In genomic region chr10:27542324-27542723, GRCh38 we compare ENCODE assay signal across 19 cellular contexts. TPM values are rescaled to one million over a fixed set of nuclear protein-coding genes. Genes with fewer than 3 reads are reported as not detected.
DNase-seq lines count a peak whose midpoint lies in the region; ATAC-seq and TF ChIP-seq lines count a peak whose summit lies in the region.
"Had no signal": no experiment of that assay in that cellular context is flagged by ENCODE, and none has a peak within 500 bp of the region (broad histone marks: within the 10 kb centered on the region; RNA-seq: fewer than 3 reads in every experiment).

No MANE protein-coding gene starts in this region.

- H3K36me3 Mint-ChIP-seq in CD8-positive, alpha-beta T cell = peaks cover 41% of the 10 kb centered on the region
- H3K36me3 Mint-ChIP-seq in T-helper 17 cell (ENCODE audit: low read depth) = peaks cover under 1% of the 10 kb centered on the region
- H3K36me3 Mint-ChIP-seq in naive thymus-derived CD8-positive, alpha-beta T cell = peaks cover 0 to 46% (median 14%) of the 10 kb centered on the region in 3 donors

- H3K27ac ChIP-seq in BLaER1 = no peak overlapping the region
- peak overlapping the region; percentile 45 for H3K27ac ChIP-seq in CD8-positive, alpha-beta T cell (ENCODE audit: low read depth, low read length)
- H3K27ac ChIP-seq: A549; BLaER1 treated with 17β-estradiol and CSF1 and Interleukin-3, amounts not matched to agents 10 nM and 100 nM; Peyer's patch had no signal

- POLR2A ChIA-PET in CD8-positive, alpha-beta T cell (lab: Charles Lee) = interaction anchor here (0.7 to 1.5 kb wide), 2 partner anchors 14 to 31 kb away, joined by 3 to 6 read pairs; no protein-coding TSS in a partner anchor
- POLR2A ChIA-PET in naive thymus-derived CD8-positive, alpha-beta T cell (lab: Charles Lee) = no interaction called here

- no peaks in the 10 kb centered on the region for H3K27me3 ChIP-seq in BLaER1
- no peaks in the 10 kb centered on the region for H3K27me3 ChIP-seq in CD8-positive, alpha-beta T cell (ENCODE audit: insufficient read depth, low read length)
- H3K27me3 ChIP-seq: BLaER1 treated with 17β-estradiol and CSF1 and Interleukin-3, amounts not matched to agents 10 nM and 100 nM; Peyer's patch had no signal

- H3K4me1 ChIP-seq in BLaER1 (peaks cover 12% of the 10 kb centered on the region), mucosa of descending colon (ENCODE audit: low read depth) (no peaks in the 10 kb centered on the region)
- H3K4me1 ChIP-seq in CD8-positive, alpha-beta T cell (ENCODE audit: insufficient read depth, low read length) = peaks cover 21% of the 10 kb centered on the region
- H3K4me1 ChIP-seq: A549, Peyer's patch had no signal

- no peak for TF ChIP-seq CTCF in CD8-positive, alpha-beta T cell (IDR thresholded peaks at IDR 0.05)
- no peak for TF ChIP-seq CTCF in mucosa of descending colon (IDR thresholded peaks at IDR 0.05)

- H3K9me3 Mint-ChIP-seq in CD8-positive, alpha-beta T cell = no peaks in the 10 kb centered on the region
- H3K9me3 Mint-ChIP-seq in naive thymus-derived CD8-positive, alpha-beta T cell = no peaks in the 10 kb centered on the region

- H3K4me3 Mint-ChIP-seq in CD8-positive, alpha-beta T cell = peak overlapping the region; percentile 54
- peak overlapping the region; percentile 73 for H3K4me3 Mint-ChIP-seq in T-helper 17 cell
- peak overlapping the region in 9 of 10 donors; percentile 33 to 69 (median 57) for H3K4me3 Mint-ChIP-seq in naive thymus-derived CD8-positive, alpha-beta T cell

- no peaks in the 10 kb centered on the region for H3K27me3 Mint-ChIP-seq in CD8-positive, alpha-beta T cell (ENCODE audit: low read depth)
- H3K27me3 Mint-ChIP-seq in T-helper 17 cell = no peaks in the 10 kb centered on the region
- no peaks in the 10 kb centered on the region for H3K27me3 Mint-ChIP-seq in naive thymus-derived CD8-positive, alpha-beta T cell

- peak overlapping the region; percentile 88 for H3K27ac Mint-ChIP-seq in CD8-positive, alpha-beta T cell
- H3K27ac Mint-ChIP-seq in T-helper 17 cell = peak overlapping the region; percentile 82
- peak overlapping the region; percentile 14 to 94 (median 82) for H3K27ac Mint-ChIP-seq in naive thymus-derived CD8-positive, alpha-beta T cell

- CTCF ChIA-PET in CD8-positive, alpha-beta T cell (lab: Charles Lee) = no interaction called here

- H3K9ac ChIP-seq in BLaER1 = no peak overlapping the region
- H3K9ac ChIP-seq: BLaER1 treated with 17β-estradiol and CSF1 and Interleukin-3, amounts not matched to agents 10 nM and 100 nM had no signal

- H3K4me3 ChIP-seq in BLaER1 = no peak overlapping the region
- H3K4me3 ChIP-seq in CD8-positive, alpha-beta T cell (ENCODE audit: low read depth, low read length) = no peak overlapping the region
- no peak overlapping the region for H3K4me3 ChIP-seq in mucosa of descending colon
- H3K4me3 ChIP-seq: A549; BLaER1 treated with 17β-estradiol and CSF1 and Interleukin-3, amounts not matched to agents 10 nM and 100 nM; Peyer's patch had no signal

- H3K9me3 ChIP-seq in BLaER1 = no peaks in the 10 kb centered on the region
- no peaks in the 10 kb centered on the region for H3K9me3 ChIP-seq in CD8-positive, alpha-beta T cell (ENCODE audit: low read length)
- no peaks in the 10 kb centered on the region for H3K9me3 ChIP-seq in T-helper 17 cell (ENCODE audit: control insufficient read depth, low read length, poor library complexity, severe bottlenecking)
- H3K9me3 ChIP-seq in mucosa of descending colon = no peaks in the 10 kb centered on the region
- H3K9me3 ChIP-seq: A549; BLaER1 treated with 17β-estradiol and CSF1 and Interleukin-3, amounts not matched to agents 10 nM and 100 nM; Caco-2; Peyer's patch had no signal

- no peaks in the 10 kb centered on the region for H4K20me1 ChIP-seq in BLaER1

- peaks cover 50% of the 10 kb centered on the region for H3K4me1 Mint-ChIP-seq in CD8-positive, alpha-beta T cell (ENCODE audit: low read depth)
- H3K4me1 Mint-ChIP-seq in T-helper 17 cell = peaks cover 42% of the 10 kb centered on the region
- peaks cover 14 to 30% (median 28%) of the 10 kb centered on the region in 4 donors for H3K4me1 Mint-ChIP-seq in naive thymus-derived CD8-positive, alpha-beta T cell

- peak; percentile 46 for ATAC-seq in CD8-positive, alpha-beta T cell
- ATAC-seq in T-helper 17 cell (peak; percentile 35), mucosa of descending colon (no peak)
- ATAC-seq in naive thymus-derived CD8-positive, alpha-beta T cell = peak in 1 of 2 donors; percentile 57
- ATAC-seq: A549, Right ventricle myocardium inferior had no signal

- H3K36me3 ChIP-seq in BLaER1 (peaks cover 44% of the 10 kb centered on the region), mucosa of descending colon (ENCODE audit: low read depth) (no peaks in the 10 kb centered on the region)
- H3K36me3 ChIP-seq in CD8-positive, alpha-beta T cell (ENCODE audit: insufficient read depth, low read length) = no peaks in the 10 kb centered on the region

- peak overlapping the region; percentile 11; the same call in 1 of the 2 replicates for H3K4me2 ChIP-seq in BLaER1
- H3K4me2 ChIP-seq: A549 had no signal

- intact Hi-C loops in CD8-positive, alpha-beta T cell (cut with DNase I, micrococcal nuclease) = loop anchor here (5.0 to 10.0 kb wide), 4 partner anchors 35 to 842 kb away; partner anchors contain the start of gene RAB18 (in 1 of the 2)
- intact Hi-C loops in mucosa of descending colon (cut with DNase I, micrococcal nuclease) = no loop called here

- DNase-seq in CD8-positive, alpha-beta T cell = no peak
- DNase-seq in T-helper 17 cell (no peak), AG08396 (ENCODE audit: low spot score) (no peak), NCI-H1105 treated with DMSO at 0.1 percent for 48 hours (lab: John Stamatoyannopoulos, UW) (no peak), mucosa of descending colon (no peak)
- peak in 1 of 10 donors; percentile 33 for DNase-seq in naive thymus-derived CD8-positive, alpha-beta T cell
- DNase-seq: DMS153; GDM1; NCI-H1092 treated with DMSO at 0.1 percent for 48 hours; NCI-H2081 treated with DMSO at 0.1 percent for 48 hours; NCI-H510A; NCI-H748 treated with DMSO at 0.1 percent for 48 hours; NK-92 treated with Interleukin-12 subunit alpha and Interleukin-12 subunit beta, amount 100 ng/mL, for 24 hours; Peyer's patch had no signal

RNA-seq across cellular contexts. Expression of gene RAB18, which starts 38.2 kb away (rescaled TPM):
- 100 to 1,000 TPM; 130 to 146 TPM for total RNA-seq in CD8-positive, alpha-beta T cell
- 100 to 1,000 TPM; 101 to 112 TPM for total RNA-seq in T-helper 17 cell
- 10 to 100 TPM; 79.8 to 83.2 TPM for total RNA-seq in naive thymus-derived CD8-positive, alpha-beta T cell
- polyA plus RNA-seq in naive thymus-derived CD8-positive, alpha-beta T cell = 10 to 100 TPM; 65.4 to 82.4 (median 76.3) TPM
- 100 to 1,000 TPM in 1 of 3 donors, 10 to 100 TPM in 2; 88.9 to 131 (median 98.9) TPM for total RNA-seq in mucosa of descending colon

Comparison
In these comparisons a context has a peak if more than half of its experiments do, and no peak if none do; other contexts are left out.
1. intact Hi-C loops: an anchor here in CD8-positive, alpha-beta T cell (5.0 to 10.0 kb wide); none called in mucosa of descending colon.